In the genomic region with DNA sequence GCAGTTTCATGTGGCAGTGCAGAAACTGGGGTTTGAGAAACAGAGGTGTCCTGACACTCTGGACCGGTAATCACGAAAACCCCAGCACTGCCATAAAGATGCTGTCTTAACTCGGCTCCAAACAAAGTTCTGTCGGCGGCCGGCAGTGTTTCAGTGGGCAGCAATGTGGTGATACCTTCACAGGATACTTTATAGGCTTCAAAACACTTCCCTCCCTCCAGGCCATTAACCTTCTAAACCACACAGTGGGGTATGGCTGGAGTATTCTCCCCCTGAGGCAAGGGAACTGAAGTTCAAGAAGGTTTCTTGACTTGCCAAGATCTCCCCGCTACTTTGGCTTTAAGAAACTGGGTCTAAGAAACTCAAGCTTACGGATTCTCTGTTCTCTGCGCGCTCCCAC, we compare ENCODE assay signal across 10 cellular contexts. TPM values are rescaled to one million over a fixed set of nuclear protein-coding genes. Genes with fewer than 3 reads are reported as not detected.
DNase-seq lines count a peak whose midpoint lies in the region; ATAC-seq and TF ChIP-seq lines count a peak whose summit lies in the region.
"Had no signal": no experiment of that assay in that cellular context is flagged by ENCODE, and none has a peak within 500 bp of the region (broad histone marks: within the 10 kb centered on the region; RNA-seq: fewer than 3 reads in every experiment).

No MANE protein-coding gene starts in this region.

- H3K36me3 Mint-ChIP-seq in effector memory CD8-positive, alpha-beta T cell (ENCODE audit: insufficient read depth) = peaks cover 3% of the 10 kb centered on the region
- no peaks in the 10 kb centered on the region for H3K36me3 Mint-ChIP-seq in osteocyte (ENCODE audit: unreplicated experiment)
- H3K36me3 Mint-ChIP-seq: activated naive CD4-positive, alpha-beta T cell treated with anti-CD3 and anti-CD28 coated beads, Interleukin-2, amount 50 U/mL, for 24 hours had no signal

- peak overlapping the region; percentile 67 for H3K4me3 ChIP-seq in GM08714 (ENCODE audit: low read length)
- H3K4me3 ChIP-seq in Jurkat, Clone E6-1 (ENCODE audit: low read length) = peak overlapping the region; percentile 79

- ATAC-seq in effector memory CD8-positive, alpha-beta T cell (replicated peaks) = no peak
- ATAC-seq in HG02840 (IDR thresholded peaks at IDR 0.05; ENCODE audit: low FRiP score, unreplicated experiment) = no peak

- no peak for DNase-seq in Jurkat, Clone E6-1 (ENCODE audit: low read depth, low spot score)
- no peak for DNase-seq in effector memory CD8-positive, alpha-beta T cell
- DNase-seq in osteocyte (ENCODE audit: extremely low spot score, unreplicated experiment) (no peak), NCI-H1092 (lab: John Stamatoyannopoulos, UW) (no peak), NCI-H748 treated with DMSO at 0.1 percent for 48 hours (lab: John Stamatoyannopoulos, UW) (no peak)
- DNase-seq in stimulated activated CD4-positive, alpha-beta T cell treated with anti-CD3 and anti-CD28 coated beads, Interleukin-4, amount 100 ng/mL, for 24 hours = no peak
- DNase-seq: NCI-H146 had no signal

- H3K4me3 Mint-ChIP-seq in effector memory CD8-positive, alpha-beta T cell = peak overlapping the region; percentile 11 to 13
- H3K4me3 Mint-ChIP-seq in osteocyte (ENCODE audit: unreplicated experiment) = peak overlapping the region; percentile 78

- H3K4me1 Mint-ChIP-seq in effector memory CD8-positive, alpha-beta T cell (ENCODE audit: low read depth in 2 of 2) = peaks cover 6 to 13% of the 10 kb centered on the region in 2 donors
- H3K4me1 Mint-ChIP-seq in osteocyte (ENCODE audit: unreplicated experiment) = peaks cover 21% of the 10 kb centered on the region

- no peak for TF ChIP-seq CTCF in osteocyte (IDR thresholded peaks at IDR 0.05)

- H3K9me3 Mint-ChIP-seq in effector memory CD8-positive, alpha-beta T cell = no peaks in the 10 kb centered on the region
- H3K9me3 Mint-ChIP-seq in osteocyte (ENCODE audit: unreplicated experiment) = no peaks in the 10 kb centered on the region
- H3K9me3 Mint-ChIP-seq: activated naive CD4-positive, alpha-beta T cell treated with anti-CD3 and anti-CD28 coated beads, Interleukin-2, amount 50 U/mL, for 24 hours had no signal

- peaks cover 46 to 48% of the 10 kb centered on the region in 2 donors for H3K27me3 Mint-ChIP-seq in effector memory CD8-positive, alpha-beta T cell
- H3K27me3 Mint-ChIP-seq in osteocyte (ENCODE audit: unreplicated experiment) = peaks cover 14% of the 10 kb centered on the region

- no peak overlapping the region for H3K27ac Mint-ChIP-seq in effector memory CD8-positive, alpha-beta T cell
- no peak overlapping the region for H3K27ac Mint-ChIP-seq in osteocyte (ENCODE audit: unreplicated experiment)
- H3K27ac Mint-ChIP-seq: activated naive CD4-positive, alpha-beta T cell treated with anti-CD3 and anti-CD28 coated beads, Interleukin-2, amount 50 U/mL, for 24 hours had no signal

RNA-seq across cellular contexts. Expression of a gene that starts 1.1 kb away (rescaled TPM):
- 3.8 TPM for polyA plus RNA-seq in Jurkat, Clone E6-1 (2012; ENCODE audit: insufficient read depth, insufficient read length)
- total RNA-seq in osteocyte = 0.78 and 0.97 TPM in 2 replicates
